ENCODE assay signal across 10 cellular contexts in the genomic region with DNA sequence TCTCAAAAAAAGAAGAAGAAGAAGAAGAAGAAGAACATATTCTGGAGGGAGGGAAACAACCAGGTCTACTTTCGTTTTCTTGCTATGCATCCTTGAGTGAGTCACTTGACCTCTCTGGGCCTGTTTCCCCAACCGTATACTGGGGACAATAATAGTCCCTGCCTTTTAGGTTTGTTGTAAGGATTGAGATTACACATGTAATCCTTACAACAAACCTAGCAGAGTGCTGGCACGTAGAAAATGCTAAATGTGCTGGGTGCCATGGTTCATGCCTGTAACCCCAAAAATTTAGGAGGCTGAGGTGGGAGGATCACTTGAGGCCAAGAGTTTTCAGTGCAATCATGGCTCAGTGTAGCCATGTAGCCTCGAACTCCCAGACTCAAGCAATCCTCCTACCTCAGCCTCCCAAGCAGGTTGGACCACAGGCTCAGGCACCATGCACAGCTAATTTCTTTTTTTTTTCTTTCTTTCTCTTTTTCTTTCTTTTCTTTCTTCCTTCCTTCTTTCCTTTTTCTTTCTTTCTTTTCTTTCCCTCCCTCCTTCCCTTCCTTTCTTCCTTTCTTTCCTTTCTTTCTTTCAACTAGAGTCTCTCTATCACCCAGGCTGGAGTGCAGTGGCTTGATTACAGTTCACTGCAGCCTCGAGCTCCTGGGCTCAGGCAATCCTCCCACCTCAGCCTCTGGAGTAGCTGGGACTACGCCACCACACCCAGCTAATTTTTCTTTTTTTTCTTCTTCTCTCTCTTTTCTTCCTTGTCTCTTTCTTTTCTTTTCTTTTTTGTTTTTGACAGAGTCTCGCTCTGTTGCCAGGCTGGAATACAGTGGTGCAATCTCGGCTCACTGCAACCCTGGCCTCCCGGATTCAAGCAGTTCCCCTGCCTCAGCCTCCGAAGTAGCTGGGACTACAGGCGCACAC. TPM values are rescaled to one million over a fixed set of nuclear protein-coding genes. Genes with fewer than 3 reads are reported as not detected.
DNase-seq lines count a peak whose midpoint lies in the region; ATAC-seq and TF ChIP-seq lines count a peak whose summit lies in the region.
"Had no signal": no experiment of that assay in that cellular context is flagged by ENCODE, and none has a peak within 500 bp of the region (broad histone marks: within the 10 kb centered on the region; RNA-seq: fewer than 3 reads in every experiment).

No MANE protein-coding gene starts in this region.

- peaks cover 29% of the 10 kb centered on the region for H3K36me3 Mint-ChIP-seq in stimulated activated naive CD8-positive, alpha-beta T cell treated with anti-CD3 and anti-CD28 coated beads, Interleukin-15, Interleukin-2, amounts not matched to agents 100 ng/mL and 50 ng/mL, for 24 hours (ENCODE audit: low read depth)
- H3K36me3 Mint-ChIP-seq in activated CD4-positive, alpha-beta T cell treated with anti-CD3 and anti-CD28 coated beads, Interleukin-2, amount 10 ng/mL, durations not matched to agents 7 days and 5 days (ENCODE audit: low read depth) = peaks cover 37% of the 10 kb centered on the region
- peaks cover 3 to 13% (median 11%) of the 10 kb centered on the region in 3 donors for H3K36me3 Mint-ChIP-seq in immature natural killer cell

- H3K27ac Mint-ChIP-seq in stimulated activated naive CD8-positive, alpha-beta T cell treated with anti-CD3 and anti-CD28 coated beads, Interleukin-15, Interleukin-2, amounts not matched to agents 100 ng/mL and 50 ng/mL, for 24 hours = peak overlapping the region; percentile 96
- peak overlapping the region; percentile 98 for H3K27ac Mint-ChIP-seq in activated CD4-positive, alpha-beta T cell treated with anti-CD3 and anti-CD28 coated beads, Interleukin-2, amount 10 ng/mL, durations not matched to agents 7 days and 5 days
- peak overlapping the region; percentile 93 to 99 (median 98) for H3K27ac Mint-ChIP-seq in immature natural killer cell

- H3K4me3 Mint-ChIP-seq in stimulated activated naive CD8-positive, alpha-beta T cell treated with anti-CD3 and anti-CD28 coated beads, Interleukin-15, Interleukin-2, amounts not matched to agents 100 ng/mL and 50 ng/mL, for 24 hours = peak overlapping the region; percentile 84
- peak overlapping the region; percentile 97 for H3K4me3 Mint-ChIP-seq in activated CD4-positive, alpha-beta T cell treated with anti-CD3 and anti-CD28 coated beads, Interleukin-2, amount 10 ng/mL, durations not matched to agents 7 days and 5 days
- peak overlapping the region; percentile 90 to 99 (median 97) for H3K4me3 Mint-ChIP-seq in immature natural killer cell

- peaks cover 3% of the 10 kb centered on the region for H3K36me3 ChIP-seq in mucosa of descending colon (ENCODE audit: low read depth)
- peaks cover 14% of the 10 kb centered on the region for H3K36me3 ChIP-seq in brain microvascular endothelial cell (replicated peaks)

- H3K27me3 Mint-ChIP-seq in stimulated activated naive CD8-positive, alpha-beta T cell treated with anti-CD3 and anti-CD28 coated beads, Interleukin-15, Interleukin-2, amounts not matched to agents 100 ng/mL and 50 ng/mL, for 24 hours = no peaks in the 10 kb centered on the region
- no peaks in the 10 kb centered on the region for H3K27me3 Mint-ChIP-seq in activated CD4-positive, alpha-beta T cell treated with anti-CD3 and anti-CD28 coated beads, Interleukin-2, amount 10 ng/mL, durations not matched to agents 7 days and 5 days
- H3K27me3 Mint-ChIP-seq in immature natural killer cell (ENCODE audit: low read depth in 3 of 3) = peaks cover 31 to 45% (median 39%) of the 10 kb centered on the region in 3 donors

- H3K27me3 ChIP-seq in brain microvascular endothelial cell (replicated peaks) = no peaks in the 10 kb centered on the region

- DNase-seq in stimulated activated naive CD8-positive, alpha-beta T cell treated with anti-CD3 and anti-CD28 coated beads, Interleukin-15, Interleukin-2, amounts not matched to agents 100 U/mL and 50 U/mL, for 24 hours = no peak
- DNase-seq in activated CD4-positive, alpha-beta T cell treated with anti-CD3 and anti-CD28 coated beads, Interleukin-2, amount 10 ng/mL, durations not matched to agents 7 days and 5 days = peak; percentile 50
- DNase-seq in immature natural killer cell (no peak), mucosa of descending colon (no peak), DMS79 (lab: John Stamatoyannopoulos, UW) (no peak), brain microvascular endothelial cell (no peak)

- peaks cover 19% of the 10 kb centered on the region for H3K4me1 ChIP-seq in mucosa of descending colon (ENCODE audit: low read depth)

- ATAC-seq in stimulated activated naive CD8-positive, alpha-beta T cell treated with anti-CD3 and anti-CD28 coated beads, Interleukin-15, Interleukin-2, amounts not matched to agents 100 U/mL and 50 U/mL, for 24 hours = no peak
- ATAC-seq in mucosa of descending colon = no peak
- ATAC-seq in GM18517 (IDR thresholded peaks at IDR 0.05; ENCODE audit: unreplicated experiment) = no peak

- no peak overlapping the region for H3K4me3 ChIP-seq in mucosa of descending colon
- no peak overlapping the region for H3K4me3 ChIP-seq in brain microvascular endothelial cell (ENCODE audit: low read depth, low read length)

- CTCF ChIA-PET in activated CD4-positive, alpha-beta T cell treated with anti-CD3 and anti-CD28 coated beads, Interleukin-2, amount 10 ng/mL, durations not matched to agents 7 days and 5 days (lab: Charles Lee) = interaction anchor here (1.8 kb wide), 1 partner anchor 10 kb away, joined by 11 read pairs; no protein-coding TSS in a partner anchor

- peaks cover 62% of the 10 kb centered on the region for H3K4me1 Mint-ChIP-seq in stimulated activated naive CD8-positive, alpha-beta T cell treated with anti-CD3 and anti-CD28 coated beads, Interleukin-15, Interleukin-2, amounts not matched to agents 100 ng/mL and 50 ng/mL, for 24 hours (ENCODE audit: low read depth)
- peaks cover 43% of the 10 kb centered on the region for H3K4me1 Mint-ChIP-seq in activated CD4-positive, alpha-beta T cell treated with anti-CD3 and anti-CD28 coated beads, Interleukin-2, amount 10 ng/mL, durations not matched to agents 7 days and 5 days
- H3K4me1 Mint-ChIP-seq in immature natural killer cell = peaks cover 53 to 57% of the 10 kb centered on the region in 2 donors

- H3K9me3 ChIP-seq in mucosa of descending colon = no peaks in the 10 kb centered on the region

- no peaks in the 10 kb centered on the region for H3K9me3 Mint-ChIP-seq in stimulated activated naive CD8-positive, alpha-beta T cell treated with anti-CD3 and anti-CD28 coated beads, Interleukin-15, Interleukin-2, amounts not matched to agents 100 ng/mL and 50 ng/mL, for 24 hours
- no peaks in the 10 kb centered on the region for H3K9me3 Mint-ChIP-seq in activated CD4-positive, alpha-beta T cell treated with anti-CD3 and anti-CD28 coated beads, Interleukin-2, amount 10 ng/mL, durations not matched to agents 7 days and 5 days
- no peaks in the 10 kb centered on the region for H3K9me3 Mint-ChIP-seq in immature natural killer cell

- intact Hi-C loops in mucosa of descending colon (cut with DNase I, micrococcal nuclease) = no loop called here

- POLR2A ChIA-PET in activated CD4-positive, alpha-beta T cell treated with anti-CD3 and anti-CD28 coated beads, Interleukin-2, amount 10 ng/mL, durations not matched to agents 7 days and 5 days (lab: Charles Lee) = no interaction called here

- in situ Hi-C loops in brain microvascular endothelial cell (cut with HindIII; ENCODE audit: low pct_ligation_motif_present, low sequenced_read_pairs) = no loop called here

- no peak overlapping the region for H3K27ac ChIP-seq in brain microvascular endothelial cell

- no peak for TF ChIP-seq CTCF in mucosa of descending colon (IDR thresholded peaks at IDR 0.05)
- no peak for TF ChIP-seq CTCF in brain microvascular endothelial cell (IDR thresholded peaks at IDR 0.05; ENCODE audit: low read depth, low read length, missing control alignments)

RNA-seq across cellular contexts. Expression of gene IER2, which starts 7.0 kb away (rescaled TPM):
- total RNA-seq in activated CD4-positive, alpha-beta T cell treated with anti-CD3 and anti-CD28 coated beads, Interleukin-2, amount 10 ng/mL, durations not matched to agents 7 days and 5 days = 100 to 1,000 TPM; 167 to 188 TPM
- 100 to 1,000 TPM; 395 to 487 (median 487) TPM for polyA plus RNA-seq in immature natural killer cell
- total RNA-seq in mucosa of descending colon = 100 to 1,000 TPM; 101 to 117 (median 112) TPM

RNA-seq across cellular contexts. Expression of gene STX10, which starts 7.0 kb away (rescaled TPM):
- 10 to 100 TPM; 62.3 to 65.0 TPM for total RNA-seq in activated CD4-positive, alpha-beta T cell treated with anti-CD3 and anti-CD28 coated beads, Interleukin-2, amount 10 ng/mL, durations not matched to agents 7 days and 5 days
- polyA plus RNA-seq in immature natural killer cell = 10 to 100 TPM; 56.8 to 92.5 (median 66.0) TPM
- total RNA-seq in mucosa of descending colon = 10 to 100 TPM; 48.2 to 59.7 (median 49.3) TPM

RNA-seq across cellular contexts. Expression of gene NACC1, which starts 39.2 kb away (rescaled TPM):
- total RNA-seq in activated CD4-positive, alpha-beta T cell treated with anti-CD3 and anti-CD28 coated beads, Interleukin-2, amount 10 ng/mL, durations not matched to agents 7 days and 5 days = 10 to 100 TPM; 57.8 to 63.8 TPM
- 1 to 10 TPM in 2 of 3 donors, not detected in 1; 1.2 to 2.8 TPM for polyA plus RNA-seq in immature natural killer cell
- 10 to 100 TPM; 42.2 to 58.9 (median 54.1) TPM for total RNA-seq in mucosa of descending colon

RNA-seq across cellular contexts. Expression of gene TRMT1, which starts 40.7 kb away (rescaled TPM):
- 10 to 100 TPM; 44.7 to 58.3 TPM for total RNA-seq in activated CD4-positive, alpha-beta T cell treated with anti-CD3 and anti-CD28 coated beads, Interleukin-2, amount 10 ng/mL, durations not matched to agents 7 days and 5 days
- 10 to 100 TPM; 13.2 to 16.5 (median 16.3) TPM for polyA plus RNA-seq in immature natural killer cell
- 10 to 100 TPM; 26.6 to 37.9 (median 30.0) TPM for total RNA-seq in mucosa of descending colon

RNA-seq across cellular contexts. Expression of gene LYL1, which starts 54.6 kb away (rescaled TPM):
- 1 to 10 TPM; 2.3 to 2.5 TPM for total RNA-seq in activated CD4-positive, alpha-beta T cell treated with anti-CD3 and anti-CD28 coated beads, Interleukin-2, amount 10 ng/mL, durations not matched to agents 7 days and 5 days
- 1 to 10 TPM; 1.1 to 2.2 (median 2.1) TPM for polyA plus RNA-seq in immature natural killer cell
- total RNA-seq in mucosa of descending colon = 1 to 10 TPM; 1.7 to 7.6 (median 4.7) TPM
- total RNA-seq: H4, SK-MEL-5 had no signal
